In the genomic region with DNA sequence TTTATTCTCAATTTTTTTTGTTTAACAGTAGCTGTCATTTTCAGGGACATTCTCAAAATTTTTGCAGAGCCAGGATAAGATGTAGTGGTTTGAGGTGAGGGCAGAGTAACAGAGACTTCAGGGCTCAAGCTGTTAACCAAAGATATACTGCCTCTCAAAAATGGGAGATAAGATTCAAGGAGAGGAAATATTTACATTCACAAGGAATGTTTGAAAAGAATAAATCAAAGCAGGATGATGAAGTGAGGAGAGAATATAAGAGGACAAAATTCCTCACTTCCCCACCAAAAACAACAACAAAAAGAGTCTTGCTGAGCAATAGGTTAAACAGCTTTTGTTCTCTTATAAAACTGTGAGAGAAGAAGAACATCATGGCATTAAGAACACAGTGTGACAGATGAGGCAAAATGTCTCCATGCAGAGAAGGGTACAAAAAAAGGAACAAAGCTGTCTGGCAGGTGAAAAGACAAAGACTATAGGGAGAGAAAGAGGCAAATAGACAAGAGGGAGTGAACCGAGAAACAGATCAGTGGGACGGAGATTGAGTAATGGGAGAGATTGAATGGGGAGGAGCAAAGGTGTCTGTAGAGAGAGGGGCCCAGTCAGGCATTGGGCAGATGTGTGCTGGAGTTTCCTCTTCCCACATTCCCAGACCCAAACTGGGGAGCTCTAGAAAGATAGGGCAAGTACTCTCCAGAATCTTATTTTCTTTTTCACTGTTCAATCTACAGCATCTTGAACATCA, we compare ENCODE assay signal across 20 cellular contexts.
"Had no signal": no experiment of that assay in that cellular context is flagged by ENCODE, and none has a peak within 500 bp of the region (broad histone marks: within the 10 kb centered on the region; RNA-seq: fewer than 3 reads in every experiment).

No MANE protein-coding gene starts in this region.

- H3K27ac Mint-ChIP-seq: activated B cell treated with CpG ODN at 0.5 μM for 24 hours; activated T-helper 1 cell treated with anti-CD3 and anti-CD28 coated beads, Interleukin-12 subunit alpha, Interleukin-12 subunit beta, Interleukin-2, Interleukin-4 antibody, amounts not matched to agents 30 ng/mL and 10 ng/mL and 1 ng/mL, durations not matched to agents 14 hours and 24 hours and 36 hours; naive B cell had no signal

- H3K4me1 Mint-ChIP-seq: activated B cell treated with CpG ODN at 0.5 μM for 24 hours, naive B cell had no signal

- H3K4me3 Mint-ChIP-seq: activated B cell treated with CpG ODN at 0.5 μM for 24 hours; activated T-helper 1 cell treated with anti-CD3 and anti-CD28 coated beads, Interleukin-12 subunit alpha, Interleukin-12 subunit beta, Interleukin-2, Interleukin-4 antibody, amounts not matched to agents 30 ng/mL and 10 ng/mL and 1 ng/mL, durations not matched to agents 14 hours and 24 hours and 36 hours had no signal

- H3K9me3 ChIP-seq: tibial nerve, vagina had no signal

- H3K4me3 ChIP-seq: cardiac muscle cell, hepatocyte, smooth muscle cell, tibial nerve, vagina had no signal

- H3K27ac ChIP-seq: cardiac muscle cell, hepatocyte, tibial nerve, vagina had no signal

- H3K27me3 ChIP-seq: cardiac muscle cell, hepatocyte, vagina had no signal

- H3K4me2 ChIP-seq: hepatocyte, smooth muscle cell had no signal

- DNase-seq: activated B cell treated with CpG ODN at 0.5 μM for 24 hours; activated CD4-positive, alpha-beta T cell treated with anti-CD3 and anti-CD28 coated beads, Interleukin-2, amount 50 U/mL, for 1 hour; activated naive CD4-positive, alpha-beta T cell treated with Interleukin-2 at 50 U/mL for 16 hours; aorta; kidney glomerular epithelial cell; midbrain; naive B cell; occipital lobe; stimulated activated CD4-positive, alpha-beta T cell treated with anti-CD3 and anti-CD28 coated beads, Interleukin-4, amount 100 ng/mL, for 4 hours; stimulated activated CD8-positive, alpha-beta memory T cell treated with anti-CD3 and anti-CD28 coated beads, Interleukin-4, amount 100 ng/mL, for 48 hours; stimulated activated naive CD4-positive, alpha-beta T cell treated with Interleukin-2 at 50 U/mL for 16 hours; substantia nigra had no signal

- H3K4me1 ChIP-seq: tibial nerve, vagina had no signal

- H3K79me2 ChIP-seq: hepatocyte had no signal

- H2AFZ ChIP-seq: hepatocyte had no signal

- H3K36me3 ChIP-seq: cardiac muscle cell, vagina had no signal

- FAIRE-seq: endometrium, TTC549 had no signal
